Comparison of ENCODE assay signal across 29 cellular contexts in the genomic region with DNA sequence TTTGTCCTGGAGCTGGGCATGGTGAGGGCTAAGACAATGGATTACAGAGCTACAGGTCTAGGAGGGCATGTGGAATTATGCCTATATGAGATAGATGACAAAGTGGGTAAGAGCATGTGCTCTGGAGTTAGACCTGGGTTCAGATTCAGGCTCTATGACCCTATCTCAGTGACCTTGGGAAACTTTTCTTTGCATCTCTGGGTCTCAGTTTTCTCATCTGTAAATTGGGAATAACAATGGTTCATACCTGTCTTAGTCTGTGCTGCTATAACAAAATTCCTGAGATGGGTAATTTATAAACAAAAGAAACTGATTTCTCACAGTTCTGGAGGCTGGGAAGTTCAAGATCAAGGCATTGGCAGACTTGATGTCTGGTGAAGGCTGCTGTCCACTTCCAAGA.
"Had no signal": no experiment of that assay in that cellular context is flagged by ENCODE, and none has a peak within 500 bp of the region (broad histone marks: within the 10 kb centered on the region; RNA-seq: fewer than 3 reads in every experiment).

No MANE protein-coding gene starts in this region.

- H3K27me3 Mint-ChIP-seq: activated CD4-positive, alpha-beta memory T cell treated with anti-CD3 and anti-CD28 coated beads for 36 hours; activated CD4-positive, alpha-beta T cell treated with anti-CD3 and anti-CD28 coated beads for 36 hours; activated CD4-positive, alpha-beta T cell treated with anti-CD3 and anti-CD28 coated beads, Interleukin-2, amount 10 ng/mL, durations not matched to agents 24 days and 14 days; activated CD8-positive, alpha-beta memory T cell treated with anti-CD3 and anti-CD28 coated beads, Interleukin-2, amount 10 ng/mL, durations not matched to agents 7 days and 5 days; activated naive CD8-positive, alpha-beta T cell treated with anti-CD3 and anti-CD28 coated beads, Interleukin-2, amount 10 ng/mL, durations not matched to agents 7 days and 5 days; brain had no signal

- H3K9me3 Mint-ChIP-seq: activated CD4-positive, alpha-beta memory T cell treated with anti-CD3 and anti-CD28 coated beads for 36 hours; activated naive CD4-positive, alpha-beta T cell treated with anti-CD3 and anti-CD28 coated beads for 36 hours; activated naive CD4-positive, alpha-beta T cell treated with anti-CD3 and anti-CD28 coated beads, Interleukin-2, amount 50 U/mL, for 72 hours; activated naive CD8-positive, alpha-beta T cell treated with anti-CD3 and anti-CD28 coated beads, Interleukin-2, amount 10 ng/mL, durations not matched to agents 7 days and 5 days had no signal

- H3K9me3 ChIP-seq: ascending aorta, breast epithelium, colonic mucosa, esophagus squamous epithelium had no signal

- H3K27ac Mint-ChIP-seq: activated CD4-positive, alpha-beta memory T cell treated with anti-CD3 and anti-CD28 coated beads for 36 hours; activated CD4-positive, alpha-beta T cell treated with anti-CD3 and anti-CD28 coated beads for 36 hours; activated CD4-positive, alpha-beta T cell treated with anti-CD3 and anti-CD28 coated beads, Interleukin-2, amount 10 ng/mL, durations not matched to agents 24 days and 14 days; activated CD8-positive, alpha-beta memory T cell treated with anti-CD3 and anti-CD28 coated beads, Interleukin-2, amount 10 ng/mL, durations not matched to agents 7 days and 5 days; activated CD8-positive, alpha-beta T cell treated with anti-CD3 and anti-CD28 coated beads, Interleukin-2, amount 10 ng/mL, durations not matched to agents 7 days and 5 days; activated naive CD4-positive, alpha-beta T cell treated with anti-CD3 and anti-CD28 coated beads for 36 hours; activated naive CD4-positive, alpha-beta T cell treated with anti-CD3 and anti-CD28 coated beads, Interleukin-2, amount 50 U/mL, for 72 hours; activated naive CD8-positive, alpha-beta T cell treated with anti-CD3 and anti-CD28 coated beads, Interleukin-2, amount 10 ng/mL, durations not matched to agents 7 days and 5 days; brain had no signal

- H3K4me3 ChIP-seq: ascending aorta, breast epithelium, cardiac muscle cell, colonic mucosa, esophagus squamous epithelium had no signal

- H3K27ac ChIP-seq: ascending aorta, breast epithelium, cardiac muscle cell, colonic mucosa, epithelial cell of prostate, esophagus squamous epithelium had no signal

- H3K27me3 ChIP-seq: ascending aorta, breast epithelium, cardiac muscle cell, colonic mucosa, esophagus squamous epithelium had no signal

- ATAC-seq: activated CD4-positive, alpha-beta T cell treated with anti-CD3 and anti-CD28 coated beads for 36 hours; activated CD8-positive, alpha-beta memory T cell treated with anti-CD3 and anti-CD28 coated beads, Interleukin-2, amount 10 ng/mL, durations not matched to agents 7 days and 5 days; activated CD8-positive, alpha-beta T cell treated with anti-CD3 and anti-CD28 coated beads, Interleukin-2, amount 10 ng/mL, durations not matched to agents 7 days and 5 days; activated naive CD4-positive, alpha-beta T cell treated with anti-CD3 and anti-CD28 coated beads, Interleukin-2, amount 50 U/mL, for 72 hours had no signal

- DNase-seq: activated CD4-positive, alpha-beta memory T cell treated with anti-CD3 and anti-CD28 coated beads for 36 hours; activated CD4-positive, alpha-beta T cell treated with anti-CD3 and anti-CD28 coated beads for 36 hours; activated CD4-positive, alpha-beta T cell treated with anti-CD3 and anti-CD28 coated beads, Interleukin-2, amount 10 ng/mL, durations not matched to agents 24 days and 14 days; activated CD4-positive, CD25-positive, alpha-beta regulatory T cell; activated CD4-positive, CD25-positive, alpha-beta regulatory T cell treated with anti-CD3 and anti-CD28 coated beads, Interleukin-2, amount 50 U/mL, for 72 hours; activated CD8-positive, alpha-beta memory T cell treated with anti-CD3 and anti-CD28 coated beads, Interleukin-2, amount 10 ng/mL, durations not matched to agents 7 days and 5 days; activated CD8-positive, alpha-beta memory T cell treated with anti-CD3 and anti-CD28 coated beads, Interleukin-2, amount 50 U/mL, for 4 hours; activated CD8-positive, alpha-beta T cell treated with anti-CD3 and anti-CD28 coated beads, Interleukin-2, amount 10 ng/mL, durations not matched to agents 7 days and 5 days; activated effector memory CD4-positive, alpha-beta T cell treated with Interleukin-2 at 50 U/mL for 16 hours; activated gamma-delta T cell treated with Interleukin-2 at 50 U/mL for 16 hours; activated naive CD4-positive, alpha-beta T cell treated with anti-CD3 and anti-CD28 coated beads for 36 hours; activated naive CD8-positive, alpha-beta T cell treated with anti-CD3 and anti-CD28 coated beads, Interleukin-2, amount 10 ng/mL, durations not matched to agents 7 days and 5 days; activated T-cell treated with anti-CD3 and anti-CD28 coated beads, Interleukin-2, amount 50 U/mL, for 1 hour; activated T-cell treated with anti-CD3 and anti-CD28 coated beads, Interleukin-2, amount 50 U/mL, for 48 hours; central memory CD4-positive, alpha-beta T cell; cerebellar nuclear complex; colonic mucosa; effector CD8-positive, alpha-beta T cell; esophagus squamous epithelium; foreskin fibroblast; head of caudate nucleus; T-helper 1 cell; T-helper 9 cell had no signal

- H3K36me3 ChIP-seq: ascending aorta, breast epithelium, cardiac muscle cell, colonic mucosa, esophagus squamous epithelium had no signal

- H3K4me3 Mint-ChIP-seq: activated CD4-positive, alpha-beta memory T cell treated with anti-CD3 and anti-CD28 coated beads for 36 hours; activated CD4-positive, alpha-beta T cell treated with anti-CD3 and anti-CD28 coated beads for 36 hours; activated CD4-positive, alpha-beta T cell treated with anti-CD3 and anti-CD28 coated beads, Interleukin-2, amount 10 ng/mL, durations not matched to agents 24 days and 14 days; activated CD8-positive, alpha-beta memory T cell treated with anti-CD3 and anti-CD28 coated beads, Interleukin-2, amount 10 ng/mL, durations not matched to agents 7 days and 5 days; activated CD8-positive, alpha-beta T cell treated with anti-CD3 and anti-CD28 coated beads, Interleukin-2, amount 10 ng/mL, durations not matched to agents 7 days and 5 days; activated naive CD4-positive, alpha-beta T cell treated with anti-CD3 and anti-CD28 coated beads for 36 hours; activated naive CD8-positive, alpha-beta T cell treated with anti-CD3 and anti-CD28 coated beads, Interleukin-2, amount 10 ng/mL, durations not matched to agents 7 days and 5 days; brain had no signal

- H3K4me1 ChIP-seq: colonic mucosa had no signal
